In genomic region chr10:119806334-119807130, GRCh38 we compare ENCODE assay signal across 21 cellular contexts.
DNase-seq lines count a peak whose midpoint lies in the region; ATAC-seq, FAIRE-seq and TF ChIP-seq lines count a peak whose summit lies in the region.
"Had no signal": no experiment of that assay in that cellular context is flagged by ENCODE, and none has a peak within 500 bp of the region (broad histone marks: within the 10 kb centered on the region; RNA-seq: fewer than 3 reads in every experiment).

No MANE protein-coding gene starts in this region.

- H4K20me1 ChIP-seq in GM23338 (replicated peaks; ENCODE audit: insufficient read depth) (no peaks in the 10 kb centered on the region), KMS-11 (ENCODE audit: insufficient read depth) (no peaks in the 10 kb centered on the region)

- FAIRE-seq in D721Med (lab: Jason Lieb, UNC): no peak

- H3K4me2 ChIP-seq in GM23338: no peak overlapping the region
- peak overlapping the region; percentile 96; the same call in 1 of the 2 replicates for H3K4me2 ChIP-seq in KMS-11
- H3K4me2 ChIP-seq in mesendoderm (ENCODE audit: low read length): no peak overlapping the region
- H3K4me2 ChIP-seq: PC-9 had no signal

- H3F3A ChIP-seq in GM23338 (replicated peaks; ENCODE audit: low read depth): no peaks in the 10 kb centered on the region

- H2AFZ ChIP-seq in GM23338 (no peak overlapping the region), KMS-11 (ENCODE audit: low read depth) (no peak overlapping the region)
- H2AFZ ChIP-seq: PC-9 had no signal

- TF ChIP-seq CTCF in GM23338 (conservative IDR thresholded peaks at IDR 0.05; ENCODE audit: low read depth in 2 of 2) (peak in 1 of 2 experiments; percentile 51; a peak in 2 of 4 replicates), KMS-11 (conservative IDR thresholded peaks at IDR 0.05; ENCODE audit: low read depth, low read length) (no peak), endodermal cell (conservative IDR thresholded peaks at IDR 0.05) (peak; percentile 27), D721Med (IDR thresholded peaks at IDR 0.05; ENCODE audit: insufficient read depth, missing control alignments) (no peak)

- H3K4me1 ChIP-seq in GM23338 (ENCODE audit: insufficient read depth): no peaks in the 10 kb centered on the region
- H3K4me1 ChIP-seq in KMS-11 (ENCODE audit: low read depth, poor library complexity, severe bottlenecking): peaks cover 55% of the 10 kb centered on the region
- H3K4me1 ChIP-seq in endodermal cell (ENCODE audit: control insufficient read depth, insufficient read depth, low read length): no peaks in the 10 kb centered on the region
- no peaks in the 10 kb centered on the region for H3K4me1 ChIP-seq in mesendoderm (ENCODE audit: control insufficient read depth, low read depth, low read length)

- H3K79me2 ChIP-seq in GM23338 (replicated peaks; ENCODE audit: insufficient read depth) (no peaks in the 10 kb centered on the region), KMS-11 (ENCODE audit: insufficient read depth, low read depth) (no peaks in the 10 kb centered on the region), mesendoderm (ENCODE audit: control insufficient read depth, insufficient read depth, low read length) (no peaks in the 10 kb centered on the region)

- no peaks in the 10 kb centered on the region for H3K36me3 ChIP-seq in GM23338 (ENCODE audit: insufficient read depth)
- H3K36me3 ChIP-seq in KMS-11 (ENCODE audit: insufficient read depth): no peaks in the 10 kb centered on the region
- H3K36me3 ChIP-seq in endodermal cell (ENCODE audit: control insufficient read depth, insufficient read depth, low read length): peaks cover 34% of the 10 kb centered on the region
- no peaks in the 10 kb centered on the region for H3K36me3 ChIP-seq in mesendoderm (ENCODE audit: control insufficient read depth, insufficient read depth, low read length)

- no peak overlapping the region for H3K4me3 ChIP-seq in GM23338
- H3K4me3 ChIP-seq in KMS-11 (IDR thresholded peaks at IDR 0.05; ENCODE audit: insufficient read depth, low read depth, low read length): no peak overlapping the region
- no peak overlapping the region for H3K4me3 ChIP-seq in endodermal cell (ENCODE audit: low read length)
- no peak overlapping the region for H3K4me3 ChIP-seq in mesendoderm (ENCODE audit: low read length)
- H3K4me3 ChIP-seq: PC-9 had no signal

- no peak overlapping the region for H4K5ac ChIP-seq in mesendoderm (ENCODE audit: low read length)

- H2BK5ac ChIP-seq in mesendoderm (ENCODE audit: low read length): no peak overlapping the region

- no peak overlapping the region for H3K4ac ChIP-seq in mesendoderm (ENCODE audit: low read depth, low read length)

- no peak overlapping the region for H3K4me3 Mint-ChIP-seq in GM23338
- no peak overlapping the region for H3K4me3 Mint-ChIP-seq in endodermal cell
- no peak overlapping the region for H3K4me3 Mint-ChIP-seq in activated CD8-positive, alpha-beta memory T cell treated with anti-CD3 and anti-CD28 coated beads, Interleukin-2, amount 10 ng/mL, durations not matched to agents 7 days and 5 days
- H3K4me3 Mint-ChIP-seq: CD14-positive monocyte; CD8-positive, alpha-beta memory T cell had no signal

- H3K36me3 Mint-ChIP-seq in GM23338 (ENCODE audit: low read depth): 0 out of 3 replicates have a peak, but pooled peaks cover 8% of the 10 kb centered on the region
- peaks cover 11% of the 10 kb centered on the region for H3K36me3 Mint-ChIP-seq in endodermal cell (ENCODE audit: low read depth)
- peaks cover 10% of the 10 kb centered on the region for H3K36me3 Mint-ChIP-seq in activated CD8-positive, alpha-beta memory T cell treated with anti-CD3 and anti-CD28 coated beads, Interleukin-2, amount 10 ng/mL, durations not matched to agents 7 days and 5 days

- no peaks in the 10 kb centered on the region for H3K79me1 ChIP-seq in mesendoderm (ENCODE audit: low read length)

- H3K9me3 Mint-ChIP-seq in GM23338 (no peaks in the 10 kb centered on the region), endodermal cell (no peaks in the 10 kb centered on the region)
- no peaks in the 10 kb centered on the region for H3K9me3 Mint-ChIP-seq in activated CD8-positive, alpha-beta memory T cell treated with anti-CD3 and anti-CD28 coated beads, Interleukin-2, amount 10 ng/mL, durations not matched to agents 7 days and 5 days (ENCODE audit: low read depth)
- H3K9me3 Mint-ChIP-seq: CD14-positive monocyte; CD8-positive, alpha-beta memory T cell had no signal

- no peak overlapping the region for H3K56ac ChIP-seq in mesendoderm (ENCODE audit: low read length)

- H3K4me1 Mint-ChIP-seq in GM23338 (no peaks in the 10 kb centered on the region; the same call in 2 of the 3 replicates), endodermal cell (peaks cover 6% of the 10 kb centered on the region)
- H3K4me1 Mint-ChIP-seq in activated CD8-positive, alpha-beta memory T cell treated with anti-CD3 and anti-CD28 coated beads, Interleukin-2, amount 10 ng/mL, durations not matched to agents 7 days and 5 days: peaks cover 17% of the 10 kb centered on the region

- H3K27me3 Mint-ChIP-seq in GM23338 (ENCODE audit: insufficient read depth, low read depth, poor library complexity): no peaks in the 10 kb centered on the region
- no peaks in the 10 kb centered on the region for H3K27me3 Mint-ChIP-seq in endodermal cell (ENCODE audit: insufficient read depth)
- no peaks in the 10 kb centered on the region for H3K27me3 Mint-ChIP-seq in activated CD8-positive, alpha-beta memory T cell treated with anti-CD3 and anti-CD28 coated beads, Interleukin-2, amount 10 ng/mL, durations not matched to agents 7 days and 5 days
- H3K27me3 Mint-ChIP-seq: CD8-positive, alpha-beta memory T cell had no signal

- H2AK5ac ChIP-seq in mesendoderm (ENCODE audit: low read length): no peak overlapping the region

- 93 to 95% methylated on average over 8 to 11 of the region's 11 CpGs for WGBS in endodermal cell (ENCODE audit: insufficient coverage in 1 of 2, insufficient read length in 1 of 2), 2 experiments
- WGBS in mesendoderm (ENCODE audit: extremely low coverage, insufficient coverage, low lambda C conversion rate): no CpG with 5 or more reads among the region's 11 CpGs

- H3K27me3 ChIP-seq in GM23338 (ENCODE audit: insufficient read depth): no peaks in the 10 kb centered on the region
- no peaks in the 10 kb centered on the region for H3K27me3 ChIP-seq in KMS-11 (ENCODE audit: insufficient read depth, low read depth)
- no peaks in the 10 kb centered on the region for H3K27me3 ChIP-seq in endodermal cell (ENCODE audit: control insufficient read depth, insufficient read depth, low read length, poor library complexity, severe bottlenecking)
- H3K27me3 ChIP-seq in mesendoderm (ENCODE audit: insufficient read depth, low read length, poor library complexity): no peaks in the 10 kb centered on the region

- peak; percentile 22 for DNase-seq in GM23338 (ENCODE audit: low spot score)
- no peak for DNase-seq in endodermal cell
- DNase-seq in mesendoderm: peak; percentile 54
- DNase-seq in D721Med (ENCODE audit: insufficient read length, low spot score): no peak
- no peak for DNase-seq in stimulated activated CD4-positive, alpha-beta T cell treated with anti-CD3 and anti-CD28 coated beads, Interleukin-4, amount 100 ng/mL, for 1 hour
- DNase-seq in activated CD8-positive, alpha-beta memory T cell treated with anti-CD3 and anti-CD28 coated beads, Interleukin-2, amount 10 ng/mL, durations not matched to agents 7 days and 5 days: no peak
- DNase-seq: CD8-positive, alpha-beta memory T cell; DND-41; HCEC 1CT; Kasumi-1; MV-4-11; NCI-H1105; NCI-H2029; NCI-H446; NCI-H526; NCI-H82; PC-9; T-helper 1 cell had no signal

- CTCF ChIA-PET in activated CD8-positive, alpha-beta memory T cell treated with anti-CD3 and anti-CD28 coated beads, Interleukin-2, amount 10 ng/mL, durations not matched to agents 7 days and 5 days (lab: Charles Lee): no interaction called here

- no peak overlapping the region for H3K23ac ChIP-seq in mesendoderm (ENCODE audit: low read length)

- no peaks in the 10 kb centered on the region for H3K9me3 ChIP-seq in endodermal cell (ENCODE audit: control insufficient read depth, low read length)

- H3K9ac ChIP-seq in KMS-11: no peak overlapping the region
- no peak overlapping the region for H3K9ac ChIP-seq in endodermal cell (ENCODE audit: extremely low read depth, low read length, poor library complexity, severe bottlenecking)
- no peak overlapping the region for H3K9ac ChIP-seq in mesendoderm (ENCODE audit: low read length)

- no peaks in the 10 kb centered on the region for H3K9me2 ChIP-seq in GM23338 (ENCODE audit: insufficient read depth)

- H3K27ac ChIP-seq in GM23338 (ENCODE audit: low read depth) (no peak overlapping the region), KMS-11 (peak overlapping the region; percentile 77), endodermal cell (ENCODE audit: low read depth, low read length) (no peak overlapping the region), mesendoderm (ENCODE audit: low read depth, low read length) (no peak overlapping the region)
- H3K27ac ChIP-seq: PC-9 had no signal

- peak; percentile 77 for ATAC-seq in GM23338
- ATAC-seq in activated CD8-positive, alpha-beta memory T cell treated with anti-CD3 and anti-CD28 coated beads, Interleukin-2, amount 10 ng/mL, durations not matched to agents 7 days and 5 days: no peak
- ATAC-seq: Right ventricle myocardium inferior had no signal

- no peak overlapping the region for H4K8ac ChIP-seq in mesendoderm (ENCODE audit: low read depth, low read length)

- H3K27ac Mint-ChIP-seq in GM23338 (no peak overlapping the region), endodermal cell (no peak overlapping the region)
- H3K27ac Mint-ChIP-seq in activated CD8-positive, alpha-beta memory T cell treated with anti-CD3 and anti-CD28 coated beads, Interleukin-2, amount 10 ng/mL, durations not matched to agents 7 days and 5 days: no peak overlapping the region

- H2BK15ac ChIP-seq in mesendoderm (replicated peaks; ENCODE audit: low read depth): no peak overlapping the region

- no peak overlapping the region for H3K18ac ChIP-seq in mesendoderm (ENCODE audit: low read length)

- H2BK120ac ChIP-seq in mesendoderm (ENCODE audit: low read depth, low read length): no peak overlapping the region

TF ChIP-seq in GM23338, 12 proteins besides CTCF, POLR2A, EP300 and RAD21 (continues in another document):
- TF ChIP-seq NANOG (IDR thresholded peaks at IDR 0.05; ENCODE audit: borderline replicate concordance): no peak
- TF ChIP-seq CREB1 (CRISPR knock-in tag; IDR thresholded peaks at IDR 0.05; ENCODE audit: low read depth): no peak

Comparison
In these comparisons a context has a peak if more than half of its experiments do, and no peak if none do; other contexts are left out.
1. DNase-seq: peak in GM23338 (single experiment) and mesendoderm (single experiment); none in endodermal cell (single experiment), D721Med (single experiment), stimulated activated CD4-positive, alpha-beta T cell treated with anti-CD3 and anti-CD28 coated beads, Interleukin-4, amount 100 ng/mL, for 1 hour (single experiment) and activated CD8-positive, alpha-beta memory T cell treated with anti-CD3 and anti-CD28 coated beads, Interleukin-2, amount 10 ng/mL, durations not matched to agents 7 days and 5 days (single experiment).